33 cellular contexts compared by ENCODE assay signal in genomic region chr12:71872401-71872800, GRCh38.
"Had no signal": no experiment of that assay in that cellular context is flagged by ENCODE, and none has a peak within 500 bp of the region (broad histone marks: within the 10 kb centered on the region; RNA-seq: fewer than 3 reads in every experiment).

No MANE protein-coding gene starts in this region.

- H3K4me3 Mint-ChIP-seq: activated B cell treated with CpG ODN at 0.5 μM for 24 hours; activated CD4-positive, alpha-beta memory T cell treated with anti-CD3 and anti-CD28 coated beads for 36 hours; activated naive CD8-positive, alpha-beta T cell treated with anti-CD3 and anti-CD28 coated beads for 36 hours; activated T-cell treated with anti-CD3 and anti-CD28 coated beads, Interleukin-2, amount 50 U/mL, for 4 hours; central memory CD8-positive, alpha-beta T cell had no signal

- FAIRE-seq: TTC549 had no signal

- H3K27ac ChIP-seq: ascending aorta, cardiac muscle cell, SJCRH30, SK-N-MC had no signal

- H3K9me3 ChIP-seq: ascending aorta, MG63, SJCRH30 had no signal

- H3K9me3 Mint-ChIP-seq: activated B cell treated with CpG ODN at 0.5 μM for 24 hours; activated CD4-positive, alpha-beta memory T cell treated with anti-CD3 and anti-CD28 coated beads for 36 hours; activated naive CD8-positive, alpha-beta T cell treated with anti-CD3 and anti-CD28 coated beads for 36 hours; activated T-cell treated with anti-CD3 and anti-CD28 coated beads, Interleukin-2, amount 50 U/mL, for 4 hours; central memory CD8-positive, alpha-beta T cell had no signal

- DNase-seq: activated B cell treated with CpG ODN at 0.5 μM for 24 hours; activated CD4-positive, alpha-beta memory T cell treated with anti-CD3 and anti-CD28 coated beads for 36 hours; activated CD4-positive, alpha-beta T cell treated with anti-CD3 and anti-CD28 coated beads for 4 hours; activated CD4-positive, alpha-beta T cell treated with anti-CD3 and anti-CD28 coated beads, Interleukin-2, amount 50 U/mL, for 1 hour; activated CD4-positive, CD25-positive, alpha-beta regulatory T cell treated with anti-CD3 and anti-CD28 coated beads, Interleukin-2, amount 50 U/mL, for 72 hours; activated CD8-positive, alpha-beta memory T cell treated with anti-CD3 and anti-CD28 coated beads, Interleukin-2, amount 50 U/mL, for 4 hours; activated effector memory CD4-positive, alpha-beta T cell treated with anti-CD3 and anti-CD28 coated beads, Interleukin-2, amount 50 U/mL, for 16 hours; activated naive CD4-positive, alpha-beta T cell; activated naive CD4-positive, alpha-beta T cell treated with anti-CD3 and anti-CD28 coated beads, Interleukin-2, amount 50 U/mL, for 16 hours; activated naive CD8-positive, alpha-beta T cell treated with anti-CD3 and anti-CD28 coated beads for 36 hours; activated T-cell treated with anti-CD3 and anti-CD28 coated beads for 4 hours; activated T-cell treated with anti-CD3 and anti-CD28 coated beads, Interleukin-2, amount 50 U/mL, for 4 hours; amygdala; Kasumi-1; MG63; NCI-H1048; NCI-H1105 treated with DMSO at 0.1 percent for 48 hours; NCI-H1436; NCI-H1694; NCI-H1930; NCI-H2081 treated with DMSO at 0.1 percent for 48 hours; NCI-H226; NCI-H446 treated with DMSO at 0.1 percent for 48 hours; NCI-H524; NCI-H69; SHP77; SJCRH30 had no signal

- H3K27me3 Mint-ChIP-seq: activated B cell treated with CpG ODN at 0.5 μM for 24 hours; activated CD4-positive, alpha-beta memory T cell treated with anti-CD3 and anti-CD28 coated beads for 36 hours; activated naive CD8-positive, alpha-beta T cell treated with anti-CD3 and anti-CD28 coated beads for 36 hours; central memory CD8-positive, alpha-beta T cell had no signal

- ATAC-seq: activated T-cell treated with anti-CD3 and anti-CD28 coated beads, Interleukin-2, amount 50 U/mL, for 4 hours; Panc1 had no signal

- H3K4me3 ChIP-seq: ascending aorta, cardiac muscle cell, MG63, SJCRH30, SK-N-MC had no signal

- H3K27ac Mint-ChIP-seq: activated B cell treated with CpG ODN at 0.5 μM for 24 hours; activated CD4-positive, alpha-beta memory T cell treated with anti-CD3 and anti-CD28 coated beads for 36 hours; activated naive CD8-positive, alpha-beta T cell treated with anti-CD3 and anti-CD28 coated beads for 36 hours had no signal

- H3K27me3 ChIP-seq: ascending aorta, cardiac muscle cell, MG63, SJCRH30 had no signal

- H3K36me3 ChIP-seq: cardiac muscle cell had no signal
